ENCODE assay signal across 1 cellular context in the genomic region with DNA sequence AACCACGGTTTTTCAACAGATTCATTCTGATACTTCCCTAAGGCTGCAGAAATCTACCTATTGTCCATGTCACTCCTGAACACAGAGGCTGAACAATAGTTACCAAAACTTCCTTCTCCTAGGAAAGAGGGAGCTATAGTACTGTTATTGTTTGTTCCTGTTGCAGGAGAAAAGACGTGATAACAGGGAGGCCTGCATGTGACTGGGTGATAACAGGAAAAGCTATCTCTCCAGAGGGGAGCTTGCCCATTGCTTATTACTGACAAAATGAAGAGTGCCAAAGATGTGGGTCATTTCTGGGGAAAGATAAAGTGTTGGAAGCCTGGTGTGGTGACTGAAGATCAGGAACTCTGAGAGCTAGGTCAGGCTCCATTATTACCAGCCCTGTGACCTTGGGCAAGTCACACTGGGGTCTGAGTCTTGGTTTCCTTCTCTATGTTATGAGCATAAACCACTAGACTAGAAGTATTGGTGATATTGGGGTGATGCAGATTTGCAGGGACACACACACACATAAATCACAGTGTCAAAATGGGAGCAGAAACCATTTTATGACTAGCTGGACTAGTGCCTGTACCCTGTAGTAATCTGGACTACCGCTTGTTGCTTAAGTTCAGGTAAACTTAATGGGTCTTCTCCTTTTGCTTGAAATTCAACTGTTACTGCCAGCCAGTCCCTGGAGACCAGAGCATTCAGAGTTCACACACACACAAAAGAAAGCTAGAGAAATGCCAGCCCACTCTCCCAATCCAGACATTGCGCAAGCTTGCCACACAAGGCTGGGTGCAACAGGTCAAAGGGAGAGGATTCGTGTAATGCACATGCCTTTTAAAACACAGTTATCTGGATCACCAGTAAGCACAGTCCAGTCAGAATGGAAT.
TF ChIP-seq lines count a peak whose summit lies in the region.

No MANE protein-coding gene starts in this region.

TF ChIP-seq in K562, 482 proteins besides CTCF, POLR2A, EP300 and RAD21 (continued from another document and continues in another):
- TF ChIP-seq, protein P1, sequence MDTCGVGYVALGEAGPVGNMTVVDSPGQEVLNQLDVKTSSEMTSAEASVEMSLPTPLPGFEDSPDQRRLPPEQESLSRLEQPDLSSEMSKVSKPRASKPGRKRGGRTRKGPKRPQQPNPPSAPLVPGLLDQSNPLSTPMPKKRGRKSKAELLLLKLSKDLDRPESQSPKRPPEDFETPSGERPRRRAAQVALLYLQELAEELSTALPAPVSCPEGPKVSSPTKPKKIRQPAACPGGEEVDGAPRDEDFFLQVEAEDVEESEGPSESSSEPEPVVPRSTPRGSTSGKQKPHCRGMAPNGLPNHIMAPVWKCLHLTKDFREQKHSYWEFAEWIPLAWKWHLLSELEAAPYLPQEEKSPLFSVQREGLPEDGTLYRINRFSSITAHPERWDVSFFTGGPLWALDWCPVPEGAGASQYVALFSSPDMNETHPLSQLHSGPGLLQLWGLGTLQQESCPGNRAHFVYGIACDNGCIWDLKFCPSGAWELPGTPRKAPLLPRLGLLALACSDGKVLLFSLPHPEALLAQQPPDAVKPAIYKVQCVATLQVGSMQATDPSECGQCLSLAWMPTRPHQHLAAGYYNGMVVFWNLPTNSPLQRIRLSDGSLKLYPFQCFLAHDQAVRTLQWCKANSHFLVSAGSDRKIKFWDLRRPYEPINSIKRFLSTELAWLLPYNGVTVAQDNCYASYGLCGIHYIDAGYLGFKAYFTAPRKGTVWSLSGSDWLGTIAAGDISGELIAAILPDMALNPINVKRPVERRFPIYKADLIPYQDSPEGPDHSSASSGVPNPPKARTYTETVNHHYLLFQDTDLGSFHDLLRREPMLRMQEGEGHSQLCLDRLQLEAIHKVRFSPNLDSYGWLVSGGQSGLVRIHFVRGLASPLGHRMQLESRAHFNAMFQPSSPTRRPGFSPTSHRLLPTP (IDR thresholded peaks at IDR 0.05; ENCODE audit: borderline replicate concordance, extremely low read depth, insufficient read length), result no peak
- TF ChIP-seq BCL6 (CRISPR knock-in tag; IDR thresholded peaks at IDR 0.05) (no peak), ESRRA (IDR thresholded peaks at IDR 0.05; ENCODE audit: borderline replicate concordance, low read depth) (peak; percentile 45; the same call in 1 of the 2 replicates), ZNF76 (CRISPR knock-in tag; IDR thresholded peaks at IDR 0.05; ENCODE audit: borderline replicate concordance) (no peak), KLF16 (IDR thresholded peaks at IDR 0.05) (peak; percentile 82), SUPT5H (IDR thresholded peaks at IDR 0.05) (no peak), LEF1 (IDR thresholded peaks at IDR 0.05) (0 out of 2 replicates have a peak, but pooled peaks have one; percentile 30), TEAD4 (IDR thresholded peaks at IDR 0.05; ENCODE audit: low read length) (peak; percentile 93), TEAD4 (CRISPR knock-in tag; IDR thresholded peaks at IDR 0.05; ENCODE audit: borderline replicate concordance) (no peak), TCF3 (CRISPR knock-in tag; IDR thresholded peaks at IDR 0.05) (peak; percentile 92), ZNF175 (CRISPR knock-in tag; IDR thresholded peaks at IDR 0.05; ENCODE audit: low read depth) (peak; percentile 51; the same call in 1 of the 2 replicates), SMARCC2 (IDR thresholded peaks at IDR 0.05; ENCODE audit: low read depth) (0 out of 2 replicates have a peak, but pooled peaks have one; percentile 26), ESRRB (CRISPR knock-in tag; IDR thresholded peaks at IDR 0.05; ENCODE audit: borderline replicate concordance) (no peak), PHF8 (IDR thresholded peaks at IDR 0.05; ENCODE audit: borderline replicate concordance, low read length) (no peak), KAT8 (IDR thresholded peaks at IDR 0.05; ENCODE audit: low read depth) (no peak), NR4A1 (CRISPR knock-in tag; IDR thresholded peaks at IDR 0.05) (no peak), NR4A1 (tag; IDR thresholded peaks at IDR 0.05) (no peak), MAZ (CRISPR knock-in tag; conservative IDR thresholded peaks at IDR 0.05 in 1 of 2, IDR thresholded peaks at IDR 0.05 in 1 of 2) (no peak), PML (IDR thresholded peaks at IDR 0.05; ENCODE audit: low read length) (peak; percentile 81), TRIM28 (IDR thresholded peaks at IDR 0.05) (no peak), NCOR1 (IDR thresholded peaks at IDR 0.05) (peak; percentile 89), CBFA2T3 (IDR thresholded peaks at IDR 0.05) (peak; percentile 95), NFE2L1 (tag; IDR thresholded peaks at IDR 0.05; ENCODE audit: borderline replicate concordance, low read depth) (no peak), RBM22 (IDR thresholded peaks at IDR 0.05; ENCODE audit: low read depth, low read length, poor library complexity, severe bottlenecking) (no peak), GABPB1 (CRISPR knock-in tag; IDR thresholded peaks at IDR 0.05) (no peak)
- TF ChIP-seq, protein P2, sequence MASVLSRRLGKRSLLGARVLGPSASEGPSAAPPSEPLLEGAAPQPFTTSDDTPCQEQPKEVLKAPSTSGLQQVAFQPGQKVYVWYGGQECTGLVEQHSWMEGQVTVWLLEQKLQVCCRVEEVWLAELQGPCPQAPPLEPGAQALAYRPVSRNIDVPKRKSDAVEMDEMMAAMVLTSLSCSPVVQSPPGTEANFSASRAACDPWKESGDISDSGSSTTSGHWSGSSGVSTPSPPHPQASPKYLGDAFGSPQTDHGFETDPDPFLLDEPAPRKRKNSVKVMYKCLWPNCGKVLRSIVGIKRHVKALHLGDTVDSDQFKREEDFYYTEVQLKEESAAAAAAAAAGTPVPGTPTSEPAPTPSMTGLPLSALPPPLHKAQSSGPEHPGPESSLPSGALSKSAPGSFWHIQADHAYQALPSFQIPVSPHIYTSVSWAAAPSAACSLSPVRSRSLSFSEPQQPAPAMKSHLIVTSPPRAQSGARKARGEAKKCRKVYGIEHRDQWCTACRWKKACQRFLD (CRISPR knock-in tag; IDR thresholded peaks at IDR 0.05), result 0 out of 2 replicates have a peak, but pooled peaks have one; percentile 65
- TF ChIP-seq, protein P3, sequence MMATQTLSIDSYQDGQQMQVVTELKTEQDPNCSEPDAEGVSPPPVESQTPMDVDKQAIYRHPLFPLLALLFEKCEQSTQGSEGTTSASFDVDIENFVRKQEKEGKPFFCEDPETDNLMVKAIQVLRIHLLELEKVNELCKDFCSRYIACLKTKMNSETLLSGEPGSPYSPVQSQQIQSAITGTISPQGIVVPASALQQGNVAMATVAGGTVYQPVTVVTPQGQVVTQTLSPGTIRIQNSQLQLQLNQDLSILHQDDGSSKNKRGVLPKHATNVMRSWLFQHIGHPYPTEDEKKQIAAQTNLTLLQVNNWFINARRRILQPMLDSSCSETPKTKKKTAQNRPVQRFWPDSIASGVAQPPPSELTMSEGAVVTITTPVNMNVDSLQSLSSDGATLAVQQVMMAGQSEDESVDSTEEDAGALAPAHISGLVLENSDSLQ (IDR thresholded peaks at IDR 0.05), result peak; percentile 7; the same call in 1 of the 2 replicates
- TF ChIP-seq, protein P4, sequence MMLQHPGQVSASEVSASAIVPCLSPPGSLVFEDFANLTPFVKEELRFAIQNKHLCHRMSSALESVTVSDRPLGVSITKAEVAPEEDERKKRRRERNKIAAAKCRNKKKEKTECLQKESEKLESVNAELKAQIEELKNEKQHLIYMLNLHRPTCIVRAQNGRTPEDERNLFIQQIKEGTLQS (IDR thresholded peaks at IDR 0.05), result no peak
- TF ChIP-seq, protein P4 (CRISPR knock-in tag; conservative IDR thresholded peaks at IDR 0.05), result no peak
- TF ChIP-seq, protein P5, sequence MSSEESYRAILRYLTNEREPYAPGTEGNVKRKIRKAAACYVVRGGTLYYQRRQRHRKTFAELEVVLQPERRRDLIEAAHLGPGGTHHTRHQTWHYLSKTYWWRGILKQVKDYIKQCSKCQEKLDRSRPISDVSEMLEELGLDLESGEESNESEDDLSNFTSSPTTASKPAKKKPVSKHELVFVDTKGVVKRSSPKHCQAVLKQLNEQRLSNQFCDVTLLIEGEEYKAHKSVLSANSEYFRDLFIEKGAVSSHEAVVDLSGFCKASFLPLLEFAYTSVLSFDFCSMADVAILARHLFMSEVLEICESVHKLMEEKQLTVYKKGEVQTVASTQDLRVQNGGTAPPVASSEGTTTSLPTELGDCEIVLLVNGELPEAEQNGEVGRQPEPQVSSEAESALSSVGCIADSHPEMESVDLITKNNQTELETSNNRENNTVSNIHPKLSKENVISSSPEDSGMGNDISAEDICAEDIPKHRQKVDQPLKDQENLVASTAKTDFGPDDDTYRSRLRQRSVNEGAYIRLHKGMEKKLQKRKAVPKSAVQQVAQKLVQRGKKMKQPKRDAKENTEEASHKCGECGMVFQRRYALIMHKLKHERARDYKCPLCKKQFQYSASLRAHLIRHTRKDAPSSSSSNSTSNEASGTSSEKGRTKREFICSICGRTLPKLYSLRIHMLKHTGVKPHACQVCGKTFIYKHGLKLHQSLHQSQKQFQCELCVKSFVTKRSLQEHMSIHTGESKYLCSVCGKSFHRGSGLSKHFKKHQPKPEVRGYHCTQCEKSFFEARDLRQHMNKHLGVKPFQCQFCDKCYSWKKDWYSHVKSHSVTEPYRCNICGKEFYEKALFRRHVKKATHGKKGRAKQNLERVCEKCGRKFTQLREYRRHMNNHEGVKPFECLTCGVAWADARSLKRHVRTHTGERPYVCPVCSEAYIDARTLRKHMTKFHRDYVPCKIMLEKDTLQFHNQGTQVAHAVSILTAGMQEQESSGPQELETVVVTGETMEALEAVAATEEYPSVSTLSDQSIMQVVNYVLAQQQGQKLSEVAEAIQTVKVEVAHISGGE (CRISPR knock-in tag; IDR thresholded peaks at IDR 0.05), result peak in 1 of 3 experiments; percentile 67; a peak in 2 of 6 replicates
- TF ChIP-seq, protein P6, sequence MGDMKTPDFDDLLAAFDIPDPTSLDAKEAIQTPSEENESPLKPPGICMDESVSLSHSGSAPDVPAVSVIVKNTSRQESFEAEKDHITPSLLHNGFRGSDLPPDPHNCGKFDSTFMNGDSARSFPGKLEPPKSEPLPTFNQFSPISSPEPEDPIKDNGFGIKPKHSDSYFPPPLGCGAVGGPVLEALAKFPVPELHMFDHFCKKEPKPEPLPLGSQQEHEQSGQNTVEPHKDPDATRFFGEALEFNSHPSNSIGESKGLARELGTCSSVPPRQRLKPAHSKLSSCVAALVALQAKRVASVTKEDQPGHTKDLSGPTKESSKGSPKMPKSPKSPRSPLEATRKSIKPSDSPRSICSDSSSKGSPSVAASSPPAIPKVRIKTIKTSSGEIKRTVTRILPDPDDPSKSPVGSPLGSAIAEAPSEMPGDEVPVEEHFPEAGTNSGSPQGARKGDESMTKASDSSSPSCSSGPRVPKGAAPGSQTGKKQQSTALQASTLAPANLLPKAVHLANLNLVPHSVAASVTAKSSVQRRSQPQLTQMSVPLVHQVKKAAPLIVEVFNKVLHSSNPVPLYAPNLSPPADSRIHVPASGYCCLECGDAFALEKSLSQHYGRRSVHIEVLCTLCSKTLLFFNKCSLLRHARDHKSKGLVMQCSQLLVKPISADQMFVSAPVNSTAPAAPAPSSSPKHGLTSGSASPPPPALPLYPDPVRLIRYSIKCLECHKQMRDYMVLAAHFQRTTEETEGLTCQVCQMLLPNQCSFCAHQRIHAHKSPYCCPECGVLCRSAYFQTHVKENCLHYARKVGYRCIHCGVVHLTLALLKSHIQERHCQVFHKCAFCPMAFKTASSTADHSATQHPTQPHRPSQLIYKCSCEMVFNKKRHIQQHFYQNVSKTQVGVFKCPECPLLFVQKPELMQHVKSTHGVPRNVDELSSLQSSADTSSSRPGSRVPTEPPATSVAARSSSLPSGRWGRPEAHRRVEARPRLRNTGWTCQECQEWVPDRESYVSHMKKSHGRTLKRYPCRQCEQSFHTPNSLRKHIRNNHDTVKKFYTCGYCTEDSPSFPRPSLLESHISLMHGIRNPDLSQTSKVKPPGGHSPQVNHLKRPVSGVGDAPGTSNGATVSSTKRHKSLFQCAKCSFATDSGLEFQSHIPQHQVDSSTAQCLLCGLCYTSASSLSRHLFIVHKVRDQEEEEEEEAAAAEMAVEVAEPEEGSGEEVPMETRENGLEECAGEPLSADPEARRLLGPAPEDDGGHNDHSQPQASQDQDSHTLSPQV (IDR thresholded peaks at IDR 0.05), result no peak
- TF ChIP-seq, protein P7, sequence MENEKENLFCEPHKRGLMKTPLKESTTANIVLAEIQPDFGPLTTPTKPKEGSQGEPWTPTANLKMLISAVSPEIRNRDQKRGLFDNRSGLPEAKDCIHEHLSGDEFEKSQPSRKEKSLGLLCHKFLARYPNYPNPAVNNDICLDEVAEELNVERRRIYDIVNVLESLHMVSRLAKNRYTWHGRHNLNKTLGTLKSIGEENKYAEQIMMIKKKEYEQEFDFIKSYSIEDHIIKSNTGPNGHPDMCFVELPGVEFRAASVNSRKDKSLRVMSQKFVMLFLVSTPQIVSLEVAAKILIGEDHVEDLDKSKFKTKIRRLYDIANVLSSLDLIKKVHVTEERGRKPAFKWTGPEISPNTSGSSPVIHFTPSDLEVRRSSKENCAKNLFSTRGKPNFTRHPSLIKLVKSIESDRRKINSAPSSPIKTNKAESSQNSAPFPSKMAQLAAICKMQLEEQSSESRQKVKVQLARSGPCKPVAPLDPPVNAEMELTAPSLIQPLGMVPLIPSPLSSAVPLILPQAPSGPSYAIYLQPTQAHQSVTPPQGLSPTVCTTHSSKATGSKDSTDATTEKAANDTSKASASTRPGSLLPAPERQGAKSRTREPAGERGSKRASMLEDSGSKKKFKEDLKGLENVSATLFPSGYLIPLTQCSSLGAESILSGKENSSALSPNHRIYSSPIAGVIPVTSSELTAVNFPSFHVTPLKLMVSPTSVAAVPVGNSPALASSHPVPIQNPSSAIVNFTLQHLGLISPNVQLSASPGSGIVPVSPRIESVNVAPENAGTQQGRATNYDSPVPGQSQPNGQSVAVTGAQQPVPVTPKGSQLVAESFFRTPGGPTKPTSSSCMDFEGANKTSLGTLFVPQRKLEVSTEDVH (IDR thresholded peaks at IDR 0.05; ENCODE audit: low read depth, partially characterized antibody), result no peak
- TF ChIP-seq, protein P8, sequence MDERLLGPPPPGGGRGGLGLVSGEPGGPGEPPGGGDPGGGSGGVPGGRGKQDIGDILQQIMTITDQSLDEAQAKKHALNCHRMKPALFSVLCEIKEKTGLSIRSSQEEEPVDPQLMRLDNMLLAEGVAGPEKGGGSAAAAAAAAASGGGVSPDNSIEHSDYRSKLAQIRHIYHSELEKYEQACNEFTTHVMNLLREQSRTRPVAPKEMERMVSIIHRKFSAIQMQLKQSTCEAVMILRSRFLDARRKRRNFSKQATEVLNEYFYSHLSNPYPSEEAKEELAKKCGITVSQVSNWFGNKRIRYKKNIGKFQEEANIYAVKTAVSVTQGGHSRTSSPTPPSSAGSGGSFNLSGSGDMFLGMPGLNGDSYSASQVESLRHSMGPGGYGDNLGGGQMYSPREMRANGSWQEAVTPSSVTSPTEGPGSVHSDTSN (CRISPR knock-in tag; IDR thresholded peaks at IDR 0.05; ENCODE audit: low read depth), result no peak
- TF ChIP-seq, protein P8 (tag; conservative IDR thresholded peaks at IDR 0.05; ENCODE audit: low read depth), result peak; percentile 42
